In genomic region chr9:13278368-13279246, GRCh38 we compare ENCODE assay signal across 10 cellular contexts. TPM values are rescaled to one million over a fixed set of nuclear protein-coding genes. Genes with fewer than 3 reads are reported as not detected.
A peak's percentile ranks its signal among the peaks of the same experiment; 100 is the strongest.
DNase-seq lines count a peak whose midpoint lies in the region; ATAC-seq, FAIRE-seq and TF ChIP-seq lines count a peak whose summit lies in the region.
"Had no signal": no experiment of that assay in that cellular context is flagged by ENCODE, and none has a peak within 500 bp of the region (broad histone marks: within the 10 kb centered on the region; RNA-seq: fewer than 3 reads in every experiment).

No MANE protein-coding gene starts in this region.

- H3K9ac ChIP-seq in SK-N-SH = peak overlapping the region; percentile 95

- H3K27me3 Mint-ChIP-seq in activated T-helper 1 cell treated with anti-CD3 and anti-CD28 coated beads, Interleukin-12 subunit alpha, Interleukin-12 subunit beta, Interleukin-2, Interleukin-4 antibody, amounts not matched to agents 30 ng/mL and 10 ng/mL and 1 ng/mL, durations not matched to agents 14 hours and 24 hours and 36 hours (ENCODE audit: insufficient read depth) = peaks cover 10% of the 10 kb centered on the region

- peak; percentile 24 to 29 for TF ChIP-seq POLR2A in gastroesophageal sphincter (IDR thresholded peaks at IDR 0.05)
- no peak for TF ChIP-seq POLR2A in GM12892 (IDR thresholded peaks at IDR 0.05; ENCODE audit: low read depth, low read length)

- no peaks in the 10 kb centered on the region for H3K36me3 ChIP-seq in SK-N-SH (replicated peaks in 1 of 2; ENCODE audit: control insufficient read depth in 1 of 2, insufficient read depth in 2 of 2, low read length in 1 of 2)
- no peaks in the 10 kb centered on the region for H3K36me3 ChIP-seq in gastroesophageal sphincter
- no peaks in the 10 kb centered on the region for H3K36me3 ChIP-seq in neuron (ENCODE audit: insufficient read depth, low read length)

- H3K4me3 Mint-ChIP-seq in activated T-helper 1 cell treated with anti-CD3 and anti-CD28 coated beads, Interleukin-12 subunit alpha, Interleukin-12 subunit beta, Interleukin-2, Interleukin-4 antibody, amounts not matched to agents 30 ng/mL and 10 ng/mL and 1 ng/mL, durations not matched to agents 14 hours and 24 hours and 36 hours = no peak overlapping the region

- TF ChIP-seq CTCF in SK-N-SH (IDR thresholded peaks at IDR 0.05) = peak; percentile 35; the same call in 1 of the 2 replicates
- TF ChIP-seq CTCF in gastroesophageal sphincter (IDR thresholded peaks at IDR 0.05) = peak in 1 of 4 experiments; percentile 50

- no peak for TF ChIP-seq RAD21 in SK-N-SH (IDR thresholded peaks at IDR 0.05; ENCODE audit: low read length)

- no peaks in the 10 kb centered on the region for H3K9me2 ChIP-seq in SK-N-SH

- FAIRE-seq in GM12892 (lab: Jason Lieb, UNC) = no peak
- FAIRE-seq: A204.1, TTC549 had no signal

- peaks cover 49% of the 10 kb centered on the region for H3K79me2 ChIP-seq in SK-N-SH (ENCODE audit: insufficient read depth)

- H3K4me1 ChIP-seq in SK-N-SH (ENCODE audit: control insufficient read depth in 1 of 2, insufficient read depth in 2 of 2, low read depth in 1 of 2, low read length in 1 of 2) = peaks cover 34% of the 10 kb centered on the region in 2 experiments
- peaks cover 4 to 40% (median 12%) of the 10 kb centered on the region in 3 donors for H3K4me1 ChIP-seq in gastroesophageal sphincter
- H3K4me1 ChIP-seq in neuron (ENCODE audit: insufficient read depth, low read length) = peaks cover 28% of the 10 kb centered on the region

- H3F3A ChIP-seq in SK-N-SH (replicated peaks; ENCODE audit: insufficient read depth) = peaks cover 52% of the 10 kb centered on the region

- CTCF ChIA-PET in SK-N-SH (lab: Yijun Ruan, JAX) = interaction anchor here (1.0 kb wide), 1 partner anchor 13 kb away, joined by 4 read pairs; no protein-coding TSS in a partner anchor

- DNase-seq in DMS153 treated with DMSO at 0.1 percent for 48 hours (lab: John Stamatoyannopoulos, UW; ENCODE audit: unreplicated experiment) (peak; percentile 25), DMS153 (lab: John Stamatoyannopoulos, UW) (no peak), SK-N-SH (peak; percentile 76), GM12892 (ENCODE audit: insufficient read length) (no peak)
- no peak for DNase-seq in activated T-helper 1 cell treated with anti-CD3 and anti-CD28 coated beads, Interleukin-12 subunit alpha, Interleukin-12 subunit beta, Interleukin-2, Interleukin-4 antibody, amounts not matched to agents 30 ng/mL and 10 ng/mL and 1 ng/mL, durations not matched to agents 14 hours and 24 hours and 36 hours (ENCODE audit: low spot score)

- intact Hi-C loops in activated T-helper 1 cell treated with anti-CD3 and anti-CD28 coated beads, Interleukin-12 subunit alpha, Interleukin-12 subunit beta, Interleukin-2, Interleukin-4 antibody, amounts not matched to agents 30 ng/mL and 10 ng/mL and 1 ng/mL, durations not matched to agents 14 hours and 24 hours and 36 hours (cut with micrococcal nuclease) = no loop called here

- peak overlapping the region; percentile 71 for H2AFZ ChIP-seq in SK-N-SH (ENCODE audit: low read depth)
- H2AFZ ChIP-seq in neuron (ENCODE audit: low read depth, low read length) = peak overlapping the region; percentile 82

- H3K4me3 ChIP-seq in SK-N-SH (ENCODE audit: low read depth in 2 of 2, low read length in 1 of 2) (peak overlapping the region; percentile 79 to 86), gastroesophageal sphincter (peak overlapping the region; percentile 72 to 84), neuron (ENCODE audit: low read length) (peak overlapping the region; percentile 87)

- no peaks in the 10 kb centered on the region for H3K9me3 Mint-ChIP-seq in activated T-helper 1 cell treated with anti-CD3 and anti-CD28 coated beads, Interleukin-12 subunit alpha, Interleukin-12 subunit beta, Interleukin-2, Interleukin-4 antibody, amounts not matched to agents 30 ng/mL and 10 ng/mL and 1 ng/mL, durations not matched to agents 14 hours and 24 hours and 36 hours

- H3K36me3 Mint-ChIP-seq in activated T-helper 1 cell treated with anti-CD3 and anti-CD28 coated beads, Interleukin-12 subunit alpha, Interleukin-12 subunit beta, Interleukin-2, Interleukin-4 antibody, amounts not matched to agents 30 ng/mL and 10 ng/mL and 1 ng/mL, durations not matched to agents 14 hours and 24 hours and 36 hours (ENCODE audit: low read depth) = no peaks in the 10 kb centered on the region

- H4K20me1 ChIP-seq in SK-N-SH (ENCODE audit: insufficient read depth) = no peaks in the 10 kb centered on the region

- H3K27ac ChIP-seq in SK-N-SH (ENCODE audit: low read depth in 2 of 2, low read length in 1 of 2) (peak overlapping the region; percentile 94 to 96), gastroesophageal sphincter (peak overlapping the region; percentile 94 to 97 (median 95))

- H3K9me3 ChIP-seq in SK-N-SH = no peaks in the 10 kb centered on the region
- H3K9me3 ChIP-seq in gastroesophageal sphincter = no peaks in the 10 kb centered on the region
- no peaks in the 10 kb centered on the region for H3K9me3 ChIP-seq in neuron (ENCODE audit: low read length)

- 2% methylated on average over 33 of the region's 67 CpGs for WGBS in SK-N-SH (ENCODE audit: low lambda C conversion rate)
- WGBS in gastroesophageal sphincter (ENCODE audit: low coverage in 1 of 2), 2 donors = 0% methylated on average over 9 of the region's 67 CpGs; no CpG with 5 or more reads in 1 of the 2 donors

- peak; percentile 60 for ATAC-seq in gastroesophageal sphincter
- ATAC-seq in HG03457 (IDR thresholded peaks at IDR 0.05; ENCODE audit: unreplicated experiment) = no peak

- H3K27ac Mint-ChIP-seq in activated T-helper 1 cell treated with anti-CD3 and anti-CD28 coated beads, Interleukin-12 subunit alpha, Interleukin-12 subunit beta, Interleukin-2, Interleukin-4 antibody, amounts not matched to agents 30 ng/mL and 10 ng/mL and 1 ng/mL, durations not matched to agents 14 hours and 24 hours and 36 hours = no peak overlapping the region

- H3K27me3 ChIP-seq in SK-N-SH (ENCODE audit: insufficient read depth) (no peaks in the 10 kb centered on the region), gastroesophageal sphincter (no peaks in the 10 kb centered on the region), neuron (ENCODE audit: insufficient read depth, low read length) (no peaks in the 10 kb centered on the region)

- POLR2A ChIA-PET in SK-N-SH (lab: Yijun Ruan, JAX) = no interaction called here

- TF ChIP-seq EP300 in SK-N-SH (IDR thresholded peaks at IDR 0.05; ENCODE audit: borderline replicate concordance in 1 of 2, low read depth in 1 of 2, low read length in 1 of 2) (no peak), gastroesophageal sphincter (IDR thresholded peaks at IDR 0.05) (no peak)

- peak overlapping the region; percentile 89 for H3K4me2 ChIP-seq in SK-N-SH

- H3K4me1 Mint-ChIP-seq in activated T-helper 1 cell treated with anti-CD3 and anti-CD28 coated beads, Interleukin-12 subunit alpha, Interleukin-12 subunit beta, Interleukin-2, Interleukin-4 antibody, amounts not matched to agents 30 ng/mL and 10 ng/mL and 1 ng/mL, durations not matched to agents 14 hours and 24 hours and 36 hours (ENCODE audit: low read depth) = no peaks in the 10 kb centered on the region

TF ChIP-seq in SK-N-SH, 30 proteins besides CTCF, POLR2A, EP300 and RAD21 (continues in another document):
- TF ChIP-seq TEAD4 (IDR thresholded peaks at IDR 0.05; ENCODE audit: borderline replicate concordance, insufficient read depth) (0 out of 2 replicates have a peak, but pooled peaks have one; percentile 4), NRF1 (IDR thresholded peaks at IDR 0.05; ENCODE audit: low read depth, low read length) (no peak), MAX (IDR thresholded peaks at IDR 0.05; ENCODE audit: low read depth) (no peak; the same call in 1 of the 2 replicates), NFIC (IDR thresholded peaks at IDR 0.05; ENCODE audit: borderline replicate concordance) (no peak), FOXM1 (IDR thresholded peaks at IDR 0.05; ENCODE audit: low read depth) (no peak), PBX3 (IDR thresholded peaks at IDR 0.05) (no peak), GATA2 (CRISPR knock-in tag; IDR thresholded peaks at IDR 0.05) (no peak; the same call in 1 of the 2 replicates), FOXJ3 (CRISPR knock-in tag; IDR thresholded peaks at IDR 0.05) (no peak), MEF2A (IDR thresholded peaks at IDR 0.05; ENCODE audit: borderline replicate concordance, low read depth) (no peak), EZH2phosphoT487 (IDR thresholded peaks at IDR 0.05; ENCODE audit: borderline replicate concordance, low read depth) (no peak), YY1 (IDR thresholded peaks at IDR 0.05; ENCODE audit: low read depth) (no peak), CHD2 (IDR thresholded peaks at IDR 0.05; ENCODE audit: low read length, partially characterized antibody) (no peak)

RNA-seq across cellular contexts. Expression of gene MPDZ, which starts 0.9 kb away (rescaled TPM):
- polyA plus RNA-seq in SK-N-SH (2012; rRNA removed) = 20.5 and 27.0 TPM in 2 replicates
- 18.4 and 19.6 TPM in 2 replicates for polyA plus RNA-seq in SK-N-SH (2012; cell fraction: cytosol; rRNA removed)
- 36.6 and 78.5 TPM in 2 replicates for polyA plus RNA-seq in SK-N-SH (2012; cell fraction: nucleus; rRNA removed)
- 100 to 1,000 TPM in 1 of 4 donors, 10 to 100 TPM in 3; 71.8 to 102 (median 81.2) TPM for total RNA-seq in gastroesophageal sphincter
- not detected in 2 replicates for total RNA-seq in activated T-helper 1 cell treated with anti-CD3 and anti-CD28 coated beads, Interleukin-12 subunit alpha, Interleukin-12 subunit beta, Interleukin-2, Interleukin-4 antibody, amounts not matched to agents 30 ng/mL and 10 ng/mL and 1 ng/mL, durations not matched to agents 14 hours and 24 hours and 36 hours
- polyA plus RNA-seq in GM12892 (2012; ENCODE audit: missing spikeins) = not detected

Comparison
In these comparisons a context has a peak if more than half of its experiments do, and no peak if none do; other contexts are left out.
1. DNase-seq: peak in DMS153 treated with DMSO at 0.1 percent for 48 hours (single experiment) and SK-N-SH (single experiment); none in DMS153 (single experiment), activated T-helper 1 cell treated with anti-CD3 and anti-CD28 coated beads, Interleukin-12 subunit alpha, Interleukin-12 subunit beta, Interleukin-2, Interleukin-4 antibody, amounts not matched to agents 30 ng/mL and 10 ng/mL and 1 ng/mL, durations not matched to agents 14 hours and 24 hours and 36 hours (single experiment) and GM12892 (single experiment).
2. RNA of gene MPDZ, which starts 0.9 kb away (total RNA-seq): 71.8 to 102 TPM in gastroesophageal sphincter; not detected in activated T-helper 1 cell treated with anti-CD3 and anti-CD28 coated beads, Interleukin-12 subunit alpha, Interleukin-12 subunit beta, Interleukin-2, Interleukin-4 antibody, amounts not matched to agents 30 ng/mL and 10 ng/mL and 1 ng/mL, durations not matched to agents 14 hours and 24 hours and 36 hours; every median in the first group is over 10 times any median in the second.
3. Peak in every context shown above with its lines, with median percentiles within 50 percentile points of each other: H3K4me3 ChIP-seq.